In genomic region chr12:109948382-109948781, GRCh38 we compare ENCODE assay signal across 13 cellular contexts. TPM values are rescaled to one million over a fixed set of nuclear protein-coding genes. Genes with fewer than 3 reads are reported as not detected.
A peak's percentile ranks its signal among the peaks of the same experiment; 100 is the strongest.
DNase-seq lines count a peak whose midpoint lies in the region; ATAC-seq, FAIRE-seq and TF ChIP-seq lines count a peak whose summit lies in the region.
"Had no signal": no experiment of that assay in that cellular context is flagged by ENCODE, and none has a peak within 500 bp of the region (broad histone marks: within the 10 kb centered on the region; RNA-seq: fewer than 3 reads in every experiment).

No MANE protein-coding gene starts in this region.

- H3K4me1 ChIP-seq in IMR-90 (ENCODE audit: control insufficient read depth, insufficient read depth, low read length): peaks cover 56% of the 10 kb centered on the region
- H3K4me1 ChIP-seq in sigmoid colon: peaks cover 0 to 74% (median 57%) of the 10 kb centered on the region in 4 donors

- no TSS peak for BruUV-seq in IMR-90 (replicated peaks; lab: Mats Ljungman, UMichigan)

- no peak for DNase-seq in IMR-90
- no peak for DNase-seq in activated naive CD8-positive, alpha-beta T cell treated with anti-CD3 and anti-CD28 coated beads, Interleukin-2, amount 50 U/mL, for 24 hours
- DNase-seq in left colon: no peak
- DNase-seq in sigmoid colon: no peak
- no peak for DNase-seq in RCC 7860 (ENCODE audit: low spot score)
- DNase-seq in SKM-1 (lab: John Stamatoyannopoulos, UW; ENCODE audit: unreplicated experiment): no peak
- DNase-seq: activated CD4-positive, alpha-beta T cell treated with anti-CD3 and anti-CD28 coated beads, Interleukin-2, amount 50 U/mL, for 48 hours; aorta; KBM-7; substantia nigra had no signal

- no peak for FAIRE-seq in RCC 7860 (lab: Jason Lieb, UNC)
- FAIRE-seq: endothelial cell of umbilical vein had no signal

- peak overlapping the region; percentile 92 for H2BK20ac ChIP-seq in IMR-90 (ENCODE audit: low read depth, low read length)

- peak overlapping the region; percentile 99 for H2BK5ac ChIP-seq in IMR-90 (ENCODE audit: low read depth, low read length, poor library complexity, severe bottlenecking)

- intact Hi-C loops in IMR-90 (cut with micrococcal nuclease): loop anchor here (5.0 kb wide), 1 partner anchor 49 kb away; the partner anchor contains the start of genes ANKRD13A and GIT2
- intact Hi-C loops in left colon (cut with DNase I, micrococcal nuclease): no loop called here
- intact Hi-C loops in sigmoid colon (cut with DNase I): no loop called here

- no peaks in the 10 kb centered on the region for H3K27me3 Mint-ChIP-seq in activated naive CD8-positive, alpha-beta T cell treated with anti-CD3 and anti-CD28 coated beads, Interleukin-2, amount 50 U/mL, for 24 hours

- peak overlapping the region; percentile 40 for H3K18ac ChIP-seq in IMR-90 (ENCODE audit: low read depth, low read length)

- peaks cover 57% of the 10 kb centered on the region for H3K36me3 Mint-ChIP-seq in activated naive CD8-positive, alpha-beta T cell treated with anti-CD3 and anti-CD28 coated beads, Interleukin-2, amount 50 U/mL, for 24 hours (ENCODE audit: low read depth)

- no peak overlapping the region; the same call in 1 of the 2 replicates for H3K9ac ChIP-seq in IMR-90 (ENCODE audit: low read depth, low read length)

- CTCF ChIA-PET in IMR-90 (lab: Yijun Ruan, JAX): no interaction called here

- peak overlapping the region; percentile 87 for H3K4ac ChIP-seq in IMR-90 (ENCODE audit: low read depth, low read length)

- H4K5ac ChIP-seq in IMR-90 (ENCODE audit: low read depth, low read length): peak overlapping the region; percentile 28

- TF ChIP-seq RAD21 in IMR-90 (IDR thresholded peaks at IDR 0.05; ENCODE audit: low read length): no peak

- no peaks in the 10 kb centered on the region for H3K9me3 Mint-ChIP-seq in activated naive CD8-positive, alpha-beta T cell treated with anti-CD3 and anti-CD28 coated beads, Interleukin-2, amount 50 U/mL, for 24 hours

- no peak overlapping the region for H3K4me3 Mint-ChIP-seq in activated naive CD8-positive, alpha-beta T cell treated with anti-CD3 and anti-CD28 coated beads, Interleukin-2, amount 50 U/mL, for 24 hours

- peak overlapping the region; percentile 97 for H2BK15ac ChIP-seq in IMR-90 (ENCODE audit: low read depth, low read length)

- peak overlapping the region; percentile 29; the same call in 1 of the 2 replicates for H3K56ac ChIP-seq in IMR-90 (ENCODE audit: extremely low read depth, insufficient read depth, low read length)

- peak overlapping the region; percentile 78 for H3K23ac ChIP-seq in IMR-90 (ENCODE audit: low read depth, low read length)

- peak overlapping the region; percentile 92 for H4K91ac ChIP-seq in IMR-90 (ENCODE audit: insufficient read depth, low read depth, low read length)

- dilution Hi-C loops in IMR-90 (cut with HindIII; ENCODE audit: low sequenced_read_pairs, unreplicated experiment): no loop called here

- peak overlapping the region; percentile 80 to 82 for H4K8ac ChIP-seq in IMR-90 (ENCODE audit: low read depth in 2 of 2, low read length in 2 of 2)

- peak overlapping the region; percentile 87 for H2AK9ac ChIP-seq in IMR-90 (replicated peaks; ENCODE audit: low read depth, low read length, poor library complexity)

- peaks cover 24% of the 10 kb centered on the region for H3K4me1 Mint-ChIP-seq in activated naive CD8-positive, alpha-beta T cell treated with anti-CD3 and anti-CD28 coated beads, Interleukin-2, amount 50 U/mL, for 24 hours

- TF ChIP-seq CTCF in IMR-90 (conservative IDR thresholded peaks at IDR 0.05; ENCODE audit: low read depth, low read length): no peak
- TF ChIP-seq CTCF in sigmoid colon (IDR thresholded peaks at IDR 0.05): no peak

- peaks cover 25% of the 10 kb centered on the region for H3K36me3 ChIP-seq in IMR-90 (ENCODE audit: control insufficient read depth, insufficient read depth, low read length)
- H3K36me3 ChIP-seq in sigmoid colon: peaks cover 9 to 45% (median 14%) of the 10 kb centered on the region in 4 donors

- peaks cover 41% of the 10 kb centered on the region for H3K9me1 ChIP-seq in IMR-90 (ENCODE audit: insufficient read depth, low read length)

- no peak overlapping the region for H3K4me3 ChIP-seq in IMR-90 (ENCODE audit: insufficient read depth, low read depth, low read length)
- H3K4me3 ChIP-seq in sigmoid colon: no peak overlapping the region

- peaks cover 34 to 61% of the 10 kb centered on the region in 2 experiments for H3K79me1 ChIP-seq in IMR-90 (ENCODE audit: low read depth in 1 of 2, low read length in 2 of 2)

- peak overlapping the region; percentile 35 for H3K27ac Mint-ChIP-seq in activated naive CD8-positive, alpha-beta T cell treated with anti-CD3 and anti-CD28 coated beads, Interleukin-2, amount 50 U/mL, for 24 hours

- H3K9me3 ChIP-seq in IMR-90 (ENCODE audit: control insufficient read depth, insufficient read depth, low read length): no peaks in the 10 kb centered on the region
- no peaks in the 10 kb centered on the region for H3K9me3 ChIP-seq in sigmoid colon

- no peak for TF ChIP-seq POLR2A in IMR-90 (IDR thresholded peaks at IDR 0.05; ENCODE audit: low read depth, low read length)
- no peak for TF ChIP-seq POLR2A in sigmoid colon (IDR thresholded peaks at IDR 0.05)

- no peak overlapping the region; the same call in 1 of the 2 replicates for H3K4me2 ChIP-seq in IMR-90 (ENCODE audit: low read depth, low read length)

- H2BK120ac ChIP-seq in IMR-90 (ENCODE audit: low read depth, low read length): peak overlapping the region; percentile 94

- H2AK5ac ChIP-seq in IMR-90 (ENCODE audit: low read depth, low read length): peak overlapping the region; percentile 100

- POLR2A ChIA-PET in IMR-90 (lab: Charles Lee; ENCODE audit: unreplicated experiment): no interaction called here

- in situ Hi-C loops in IMR-90 (cut with MboI; ENCODE audit: low sequenced_read_pairs): no loop called here

- ATAC-seq in IMR-90 (ENCODE audit: low read depth) (no peak), left colon (peak; percentile 83), GM18519 (IDR thresholded peaks at IDR 0.05; ENCODE audit: low FRiP score, unreplicated experiment) (no peak), GM19397 (IDR thresholded peaks at IDR 0.05; ENCODE audit: unreplicated experiment) (no peak)
- no peak for ATAC-seq in activated naive CD8-positive, alpha-beta T cell treated with anti-CD3 and anti-CD28 coated beads, Interleukin-2, amount 50 U/mL, for 24 hours

- peaks cover 8% of the 10 kb centered on the region; the same call in 1 of the 2 replicates for H4K20me1 ChIP-seq in IMR-90 (ENCODE audit: insufficient read depth, low read length)

- H3K27me3 ChIP-seq in IMR-90 (ENCODE audit: control insufficient read depth, insufficient read depth, low read length) (no peaks in the 10 kb centered on the region), sigmoid colon (no peaks in the 10 kb centered on the region)

- H3K27ac ChIP-seq in IMR-90 (ENCODE audit: insufficient read depth, low read length) (peak overlapping the region; percentile 76), sigmoid colon (peak overlapping the region; percentile 49 to 77 (median 71))

- TF ChIP-seq EP300 in sigmoid colon (IDR thresholded peaks at IDR 0.05): no peak

- H2AFZ ChIP-seq in IMR-90 (replicated peaks; ENCODE audit: low read length, poor library complexity): no peak overlapping the region

- WGBS in IMR-90 (ENCODE audit: extremely low coverage in 2 of 2, insufficient read length in 1 of 2), 2 experiments: no CpG with 5 or more reads among the region's 4 CpGs
- WGBS in sigmoid colon, 2 donors: 21 to 69% methylated on average over 4 of the region's 4 CpGs

- peak overlapping the region; percentile 92 for H3K14ac ChIP-seq in IMR-90 (replicated peaks; ENCODE audit: low read depth, low read length)

TF ChIP-seq in IMR-90, 13 proteins besides CTCF, POLR2A, EP300 and RAD21:
- TF ChIP-seq MXI1 (IDR thresholded peaks at IDR 0.05; ENCODE audit: borderline replicate concordance, low read depth, low read length) (no peak), MAFK (IDR thresholded peaks at IDR 0.05; ENCODE audit: low read depth, low read length) (no peak), CEBPB (IDR thresholded peaks at IDR 0.05; ENCODE audit: low read depth, low read length) (no peak), FOS (IDR thresholded peaks at IDR 0.05; ENCODE audit: low read depth, low read length) (no peak), USF2 (IDR thresholded peaks at IDR 0.05; ENCODE audit: low read depth, low read length) (no peak), NFE2L2 (IDR thresholded peaks at IDR 0.05; ENCODE audit: low read depth, low read length) (no peak)

RNA-seq across cellular contexts. Expression of gene GIT2, which starts 47.8 kb away (rescaled TPM):
- total RNA-seq in IMR-90 (2012; rRNA removed): 60.5 and 71.9 TPM in 2 replicates
- polyA plus RNA-seq in IMR-90 (2012; rRNA removed): 43.0 and 48.0 TPM in 2 replicates
- polyA plus RNA-seq in IMR-90 (2012; cell fraction: cytosol; rRNA removed): 20.8 and 21.1 TPM in 2 replicates
- 42.7 and 138 TPM in 2 replicates for polyA plus RNA-seq in IMR-90 (2012; cell fraction: nucleus; rRNA removed; ENCODE audit: low replicate concordance)
- 10 to 100 TPM; 29.0 to 31.4 TPM for total RNA-seq in left colon
- 10 to 100 TPM; 26.7 to 54.6 (median 35.1) TPM for total RNA-seq in sigmoid colon
- 10 to 100 TPM in 1 of 3 donors, 1 to 10 TPM in 2; 6.0 to 25.2 (median 7.9) TPM for polyA plus RNA-seq in sigmoid colon

RNA-seq across cellular contexts. Expression of gene TCHP, which starts 48.3 kb away (rescaled TPM):
- total RNA-seq in IMR-90 (2012; rRNA removed): 6.1 and 11.4 TPM in 2 replicates
- 10.9 and 13.4 TPM in 2 replicates for polyA plus RNA-seq in IMR-90 (2012; rRNA removed)
- polyA plus RNA-seq in IMR-90 (2012; cell fraction: cytosol; rRNA removed): 9.3 and 11.2 TPM in 2 replicates
- 40.1 and 40.5 TPM in 2 replicates for polyA plus RNA-seq in IMR-90 (2012; cell fraction: nucleus; rRNA removed; ENCODE audit: low replicate concordance)
- total RNA-seq in left colon: 10 to 100 TPM; 15.0 to 17.2 TPM
- total RNA-seq in sigmoid colon: 10 to 100 TPM; 12.8 to 42.9 (median 16.3) TPM
- 10 to 100 TPM; 12.5 to 18.1 (median 13.8) TPM for polyA plus RNA-seq in sigmoid colon

RNA-seq across cellular contexts. Expression of gene ANKRD13A, which starts 50.8 kb away (rescaled TPM):
- total RNA-seq in IMR-90 (2012; rRNA removed) (364 and 449 TPM in 2 replicates), left colon (10 to 100 TPM; 65.3 to 68.3 TPM), sigmoid colon (10 to 100 TPM; 72.4 to 85.3 (median 76.0) TPM)
- polyA plus RNA-seq in IMR-90 (2012; rRNA removed) (299 and 308 TPM in 2 replicates), sigmoid colon (10 to 100 TPM; 21.6 to 37.5 (median 31.3) TPM)
- 51.0 and 243 TPM in 2 replicates for polyA plus RNA-seq in IMR-90 (2012; cell fraction: cytosol; rRNA removed)
- 516 and 695 TPM in 2 replicates for polyA plus RNA-seq in IMR-90 (2012; cell fraction: nucleus; rRNA removed; ENCODE audit: low replicate concordance)
